In genomic region chr20:64037199-64037497, GRCh38 we compare ENCODE assay signal across 1 cellular context.
TF ChIP-seq lines count a peak whose summit lies in the region.

No MANE protein-coding gene starts in this region.

TF ChIP-seq in endothelial cell of umbilical vein, 7 proteins besides CTCF, POLR2A, EP300 and RAD21:
- TF ChIP-seq JUN (IDR thresholded peaks at IDR 0.05; ENCODE audit: borderline replicate concordance, insufficient read depth, insufficient read length, low read depth) (no peak), EZH2 (IDR thresholded peaks at IDR 0.05; ENCODE audit: borderline replicate concordance, low read depth, low read length, severe bottlenecking) (no peak), GATA2 (IDR thresholded peaks at IDR 0.05; ENCODE audit: insufficient read depth, insufficient read length, low read depth, low read length) (no peak), MYC (IDR thresholded peaks at IDR 0.05; ENCODE audit: low read depth, low read length) (no peak), MAX (IDR thresholded peaks at IDR 0.05; ENCODE audit: insufficient read depth, insufficient read length) (no peak), POLR2AphosphoS5 (IDR thresholded peaks at IDR 0.05; ENCODE audit: insufficient read depth, low read depth, low read length) (no peak), FOS (IDR thresholded peaks at IDR 0.05; ENCODE audit: borderline replicate concordance, insufficient read depth, low read length) (no peak)
